19 cellular contexts compared by ENCODE assay signal in genomic region chr13:23600100-23600499, GRCh38. TPM values are rescaled to one million over a fixed set of nuclear protein-coding genes. Genes with fewer than 3 reads are reported as not detected.
"Had no signal": no experiment of that assay in that cellular context is flagged by ENCODE, and none has a peak within 500 bp of the region (broad histone marks: within the 10 kb centered on the region; RNA-seq: fewer than 3 reads in every experiment).

No MANE protein-coding gene starts in this region.

- H3K27ac Mint-ChIP-seq: activated CD4-positive, alpha-beta T cell treated with anti-CD3 and anti-CD28 coated beads, Interleukin-2, amount 10 ng/mL, durations not matched to agents 7 days and 5 days; activated naive CD4-positive, alpha-beta T cell treated with anti-CD3 and anti-CD28 coated beads for 36 hours; natural killer cell had no signal

- H3K27me3 ChIP-seq: brain microvascular endothelial cell, colonic mucosa, transverse colon, vagina had no signal

- H3K27ac ChIP-seq: brain microvascular endothelial cell, colonic mucosa, transverse colon, vagina had no signal

- H3K36me3 ChIP-seq: brain microvascular endothelial cell, colonic mucosa, transverse colon had no signal

- H3K36me3 Mint-ChIP-seq: natural killer cell had no signal

- H3K4me3 Mint-ChIP-seq: activated CD4-positive, alpha-beta T cell treated with anti-CD3 and anti-CD28 coated beads, Interleukin-2, amount 10 ng/mL, durations not matched to agents 7 days and 5 days; activated naive CD4-positive, alpha-beta T cell treated with anti-CD3 and anti-CD28 coated beads for 36 hours; activated T-cell treated with anti-CD3 and anti-CD28 coated beads, Interleukin-2, amount 50 U/mL, for 4 hours; central memory CD8-positive, alpha-beta T cell; natural killer cell had no signal

- H3K4me3 ChIP-seq: colonic mucosa, transverse colon, vagina had no signal

- H3K9me3 Mint-ChIP-seq: activated CD4-positive, alpha-beta T cell treated with anti-CD3 and anti-CD28 coated beads, Interleukin-2, amount 10 ng/mL, durations not matched to agents 7 days and 5 days; central memory CD8-positive, alpha-beta T cell had no signal

- H3K9me3 ChIP-seq: colonic mucosa, transverse colon, vagina had no signal

- H3K4me1 ChIP-seq: colonic mucosa, transverse colon, vagina had no signal

- H3K4me1 Mint-ChIP-seq: activated CD4-positive, alpha-beta T cell treated with anti-CD3 and anti-CD28 coated beads, Interleukin-2, amount 10 ng/mL, durations not matched to agents 7 days and 5 days; central memory CD8-positive, alpha-beta T cell; natural killer cell had no signal

- DNase-seq: activated CD4-positive, alpha-beta T cell treated with anti-CD3 and anti-CD28 coated beads, Interleukin-2, amount 10 ng/mL, durations not matched to agents 7 days and 5 days; activated CD8-positive, alpha-beta memory T cell treated with anti-CD3 and anti-CD28 coated beads, Interleukin-2, amount 50 U/mL, for 4 hours; activated naive CD4-positive, alpha-beta T cell treated with anti-CD3 and anti-CD28 coated beads for 36 hours; activated T-cell treated with anti-CD3 and anti-CD28 coated beads, Interleukin-2, amount 50 U/mL, for 4 hours; brain microvascular endothelial cell; colonic mucosa; erythroblast; natural killer cell; retina; stimulated activated CD4-positive, alpha-beta T cell treated with anti-CD3 and anti-CD28 coated beads, Interleukin-12 subunit alpha, Interleukin-12 subunit beta, amount 100 ng/mL, for 4 hours; stimulated activated CD4-positive, alpha-beta T cell treated with anti-CD3 and anti-CD28 coated beads, Interleukin-1b, Interleukin-23, amount 100 ng/mL, for 48 hours; stimulated activated CD8-positive, alpha-beta memory T cell treated with anti-CD3 and anti-CD28 coated beads, Interleukin-4, amount 100 ng/mL, for 48 hours; stimulated activated naive CD8-positive, alpha-beta T cell treated with anti-CD3 and anti-CD28 coated beads, Interleukin-15, Interleukin-2, amounts not matched to agents 100 U/mL and 50 U/mL, for 24 hours; T-helper 1 cell; T1000; transverse colon had no signal

- ATAC-seq: activated CD4-positive, CD25-positive, alpha-beta regulatory T cell treated with anti-CD3 and anti-CD28 coated beads, Interleukin-2, amount 50 U/mL, for 24 hours; activated T-cell treated with anti-CD3 and anti-CD28 coated beads, Interleukin-2, amount 50 U/mL, for 4 hours; natural killer cell; stimulated activated naive CD8-positive, alpha-beta T cell treated with anti-CD3 and anti-CD28 coated beads, Interleukin-15, Interleukin-2, amounts not matched to agents 100 U/mL and 50 U/mL, for 24 hours had no signal

RNA-seq across cellular contexts. Expression of gene TNFRSF19, which starts 29.9 kb away (rescaled TPM):
- total RNA-seq: activated naive CD4-positive, alpha-beta T cell treated with anti-CD3 and anti-CD28 coated beads for 36 hours had no signal
